8 cellular contexts compared by ENCODE assay signal in genomic region chr2:41981417-41981816, GRCh38.
"Had no signal": no experiment of that assay in that cellular context is flagged by ENCODE, and none has a peak within 500 bp of the region (broad histone marks: within the 10 kb centered on the region; RNA-seq: fewer than 3 reads in every experiment).

No MANE protein-coding gene starts in this region.

- DNase-seq: GDM1, GF-D8 had no signal

- H3K4me3 ChIP-seq: GM12878 had no signal

- ATAC-seq: GM12878 had no signal

- FAIRE-seq: G401.6, GM12878, GM12891, GM12892, GM18507, GM19239 had no signal
